Comparison of ENCODE assay signal across 24 cellular contexts in genomic region chr9:97052735-97053134, GRCh38. TPM values are rescaled to one million over a fixed set of nuclear protein-coding genes. Genes with fewer than 3 reads are reported as not detected.
"Had no signal": no experiment of that assay in that cellular context is flagged by ENCODE, and none has a peak within 500 bp of the region (broad histone marks: within the 10 kb centered on the region; RNA-seq: fewer than 3 reads in every experiment).

No MANE protein-coding gene starts in this region.

- H3K4me1 ChIP-seq: breast epithelium, colonic mucosa, heart left ventricle, upper lobe of left lung had no signal

- H3K27ac ChIP-seq: breast epithelium, colonic mucosa, epithelial cell of prostate, heart left ventricle, thoracic aorta, upper lobe of left lung had no signal

- H3K36me3 Mint-ChIP-seq: activated CD4-positive, alpha-beta memory T cell treated with anti-CD3 and anti-CD28 coated beads for 36 hours; activated naive CD8-positive, alpha-beta T cell treated with anti-CD3 and anti-CD28 coated beads, Interleukin-2, amount 10 ng/mL, durations not matched to agents 7 days and 5 days; immature natural killer cell; naive B cell had no signal

- H3K9me3 ChIP-seq: breast epithelium, colonic mucosa, heart left ventricle, thoracic aorta, upper lobe of left lung had no signal

- H3K27me3 Mint-ChIP-seq: progenitor cell of endocrine pancreas had no signal

- H3K4me3 ChIP-seq: breast epithelium, colonic mucosa, heart left ventricle, thoracic aorta, upper lobe of left lung had no signal

- H3K27ac Mint-ChIP-seq: activated B cell treated with CpG ODN at 0.5 μM for 24 hours; activated CD4-positive, alpha-beta memory T cell treated with anti-CD3 and anti-CD28 coated beads for 36 hours; activated naive CD4-positive, alpha-beta T cell treated with anti-CD3 and anti-CD28 coated beads for 36 hours; activated naive CD8-positive, alpha-beta T cell treated with anti-CD3 and anti-CD28 coated beads, Interleukin-2, amount 10 ng/mL, durations not matched to agents 7 days and 5 days; activated T-cell treated with anti-CD3 and anti-CD28 coated beads, Interleukin-2, amount 50 U/mL, for 72 hours; immature natural killer cell; progenitor cell of endocrine pancreas had no signal

- H3K27me3 ChIP-seq: breast epithelium, colonic mucosa had no signal

- H3K9me3 Mint-ChIP-seq: activated B cell treated with CpG ODN at 0.5 μM for 24 hours; activated CD4-positive, alpha-beta memory T cell treated with anti-CD3 and anti-CD28 coated beads for 36 hours; activated naive CD4-positive, alpha-beta T cell treated with anti-CD3 and anti-CD28 coated beads for 36 hours; activated naive CD8-positive, alpha-beta T cell treated with anti-CD3 and anti-CD28 coated beads, Interleukin-2, amount 10 ng/mL, durations not matched to agents 7 days and 5 days; activated T-cell treated with anti-CD3 and anti-CD28 coated beads, Interleukin-2, amount 50 U/mL, for 72 hours; immature natural killer cell; naive B cell; neural crest cell had no signal

- ATAC-seq: activated T-cell treated with anti-CD3 and anti-CD28 coated beads, Interleukin-2, amount 50 U/mL, for 72 hours; heart left ventricle; left ventricle myocardium superior had no signal

- H3K4me3 Mint-ChIP-seq: activated B cell treated with CpG ODN at 0.5 μM for 24 hours; activated CD4-positive, alpha-beta memory T cell treated with anti-CD3 and anti-CD28 coated beads for 36 hours; activated naive CD4-positive, alpha-beta T cell treated with anti-CD3 and anti-CD28 coated beads for 36 hours; activated naive CD8-positive, alpha-beta T cell treated with anti-CD3 and anti-CD28 coated beads, Interleukin-2, amount 10 ng/mL, durations not matched to agents 7 days and 5 days; activated T-cell treated with anti-CD3 and anti-CD28 coated beads, Interleukin-2, amount 50 U/mL, for 72 hours; immature natural killer cell; naive B cell; neural crest cell had no signal

- H3K4me1 Mint-ChIP-seq: activated B cell treated with CpG ODN at 0.5 μM for 24 hours; activated naive CD8-positive, alpha-beta T cell treated with anti-CD3 and anti-CD28 coated beads, Interleukin-2, amount 10 ng/mL, durations not matched to agents 7 days and 5 days; immature natural killer cell; naive B cell had no signal

- H3K36me3 ChIP-seq: breast epithelium, colonic mucosa, heart left ventricle, thoracic aorta, upper lobe of left lung had no signal

- DNase-seq: activated B cell treated with CpG ODN at 0.5 μM for 24 hours; activated CD4-positive, alpha-beta memory T cell treated with anti-CD3 and anti-CD28 coated beads for 36 hours; activated CD4-positive, alpha-beta T cell treated with anti-CD3 and anti-CD28 coated beads for 4 hours; activated effector memory CD4-positive, alpha-beta T cell treated with Interleukin-2 at 50 U/mL for 16 hours; activated naive CD4-positive, alpha-beta T cell treated with anti-CD3 and anti-CD28 coated beads for 36 hours; activated naive CD8-positive, alpha-beta T cell treated with anti-CD3 and anti-CD28 coated beads, Interleukin-2, amount 10 ng/mL, durations not matched to agents 7 days and 5 days; activated T-cell treated with anti-CD3 and anti-CD28 coated beads, Interleukin-2, amount 50 U/mL, for 72 hours; amniotic stem cell; colonic mucosa; dorsolateral prefrontal cortex; heart left ventricle; immature natural killer cell; kidney glomerular epithelial cell; left ventricle myocardium superior; naive B cell; stimulated activated CD4-positive, alpha-beta T cell treated with anti-CD3 and anti-CD28 coated beads, Interleukin-4, amount 100 ng/mL, for 1 hour; stimulated activated naive CD4-positive, alpha-beta T cell; T-helper 9 cell; upper lobe of left lung had no signal

RNA-seq across cellular contexts. Expression of gene CTSV, which starts 13.8 kb away (rescaled TPM):
- total RNA-seq: activated B cell treated with CpG ODN at 0.5 μM for 24 hours had no signal
